Comparison of ENCODE assay signal across 8 cellular contexts in the genomic region with DNA sequence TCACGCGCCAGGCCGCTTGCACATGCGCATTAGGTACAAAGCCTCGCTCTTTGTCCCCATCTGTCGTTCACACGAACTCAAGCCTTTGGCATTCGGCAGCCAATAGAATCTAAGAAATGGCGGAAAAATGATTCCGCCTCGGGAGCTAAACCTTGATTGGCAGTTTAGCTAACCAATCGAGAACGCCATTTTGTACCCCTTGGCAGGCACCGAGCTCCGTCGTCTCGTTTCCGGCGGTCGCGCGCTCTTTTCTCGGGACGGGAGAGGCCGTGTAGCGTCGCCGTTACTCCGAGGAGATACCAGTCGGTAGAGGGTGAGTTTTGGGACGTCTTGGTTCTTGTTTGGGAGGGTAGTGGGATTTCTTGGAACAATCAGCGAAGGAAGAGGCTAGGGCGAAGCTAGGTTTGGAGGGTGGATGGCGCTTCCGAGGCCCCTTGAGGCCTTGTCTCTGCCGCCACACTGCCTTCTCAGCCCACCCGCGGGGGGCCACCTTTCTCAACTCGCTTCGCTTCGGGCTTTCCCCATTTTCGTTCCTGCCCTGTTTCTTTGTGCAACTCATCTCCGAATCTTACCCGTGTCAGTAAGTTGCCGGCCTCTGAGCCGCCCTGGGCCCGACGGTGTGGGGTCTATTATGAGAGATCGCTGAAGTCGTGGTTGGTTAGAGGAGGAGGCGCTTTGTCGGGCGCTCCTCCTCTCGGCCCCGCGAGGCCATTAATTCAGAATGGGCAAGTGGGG. TPM values are rescaled to one million over a fixed set of nuclear protein-coding genes. Genes with fewer than 3 reads are reported as not detected.
DNase-seq lines count a peak whose midpoint lies in the region; ATAC-seq and TF ChIP-seq lines count a peak whose summit lies in the region.

A gene with protein sequence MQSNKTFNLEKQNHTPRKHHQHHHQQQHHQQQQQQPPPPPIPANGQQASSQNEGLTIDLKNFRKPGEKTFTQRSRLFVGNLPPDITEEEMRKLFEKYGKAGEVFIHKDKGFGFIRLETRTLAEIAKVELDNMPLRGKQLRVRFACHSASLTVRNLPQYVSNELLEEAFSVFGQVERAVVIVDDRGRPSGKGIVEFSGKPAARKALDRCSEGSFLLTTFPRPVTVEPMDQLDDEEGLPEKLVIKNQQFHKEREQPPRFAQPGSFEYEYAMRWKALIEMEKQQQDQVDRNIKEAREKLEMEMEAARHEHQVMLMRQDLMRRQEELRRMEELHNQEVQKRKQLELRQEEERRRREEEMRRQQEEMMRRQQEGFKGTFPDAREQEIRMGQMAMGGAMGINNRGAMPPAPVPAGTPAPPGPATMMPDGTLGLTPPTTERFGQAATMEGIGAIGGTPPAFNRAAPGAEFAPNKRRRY (plus strand): TSS at position 227 of the 735 bp plus-strand sequence. CDS start 7,003 bp downstream, outside the sequence.

- H3K23me2 ChIP-seq in H9 (ENCODE audit: insufficient read length, low read depth, low read length, poor library complexity, severe bottlenecking) = no peaks in the 10 kb centered on the region

- H3K9me3 Mint-ChIP-seq in H9 (peaks cover 55 to 64% of the 10 kb centered on the region in 2 experiments), nephron progenitor cell (peaks cover 60% of the 10 kb centered on the region)
- no peaks in the 10 kb centered on the region for H3K9me3 Mint-ChIP-seq in stimulated activated naive CD8-positive, alpha-beta T cell treated with anti-CD3 and anti-CD28 coated beads, Interleukin-15, amount 100 ng/mL, for 72 hours

- H2BK5ac ChIP-seq in H9 (ENCODE audit: insufficient read length, low read length) = peak within 1 kb of the TSS; percentile 93

- H3K4me1 Mint-ChIP-seq in H9 (peaks cover 0 to 21% of the 10 kb centered on the region in 2 experiments; a peak in 3 of 4 replicates), nephron progenitor cell (peaks cover 28% of the 10 kb centered on the region)
- H3K4me1 Mint-ChIP-seq in stimulated activated naive CD8-positive, alpha-beta T cell treated with anti-CD3 and anti-CD28 coated beads, Interleukin-15, amount 100 ng/mL, for 72 hours = peaks cover 2% of the 10 kb centered on the region

- peak within 1 kb of the TSS; percentile 7 for H2BK12ac ChIP-seq in H9 (ENCODE audit: insufficient read length, low read depth, low read length)

- no peaks in the 10 kb centered on the region for H3K4me1 ChIP-seq in H9 (ENCODE audit: insufficient read depth, low read length)
- H3K4me1 ChIP-seq in MM.1S (ENCODE audit: low read length) = peaks cover 5% of the 10 kb centered on the region; the same call in 1 of the 2 replicates

- H3K79me1 ChIP-seq in H9 (ENCODE audit: insufficient read depth, low read depth, low read length, poor library complexity, severe bottlenecking) = no peaks in the 10 kb centered on the region

- H2BK15ac ChIP-seq in H9 (ENCODE audit: low read depth, low read length) = peak within 1 kb of the TSS; percentile 1; the same call in 1 of the 2 replicates

- H3K9me3 ChIP-seq in H9 (ENCODE audit: control insufficient read depth, low read depth, low read length) = peaks cover 36% of the 10 kb centered on the region
- no peaks in the 10 kb centered on the region for H3K9me3 ChIP-seq in MM.1S (replicated peaks; ENCODE audit: insufficient read depth, low read length)

- peak within 1 kb of the TSS; percentile 98 for H3K9ac ChIP-seq in H9 (ENCODE audit: extremely low read depth, insufficient read length, low read length)
- H3K9ac ChIP-seq in MM.1S (ENCODE audit: low read length) = peak within 1 kb of the TSS; percentile 95

- H3F3A ChIP-seq in MM.1S (ENCODE audit: insufficient read depth, low read length) = no peaks in the 10 kb centered on the region

- H3K27me3 Mint-ChIP-seq in H9 (ENCODE audit: low read depth) = no peaks in the 10 kb centered on the region
- peaks cover under 1% of the 10 kb centered on the region for H3K27me3 Mint-ChIP-seq in nephron progenitor cell (ENCODE audit: low read depth, poor library complexity)
- H3K27me3 Mint-ChIP-seq in stimulated activated naive CD8-positive, alpha-beta T cell treated with anti-CD3 and anti-CD28 coated beads, Interleukin-15, amount 100 ng/mL, for 72 hours = no peaks in the 10 kb centered on the region

- H3T11ph ChIP-seq in H9 (ENCODE audit: low read length) = peak within 1 kb of the TSS; percentile 61

- peak within 1 kb of the TSS; percentile 95 for H3K4me3 Mint-ChIP-seq in H9
- peak within 1 kb of the TSS; percentile 98 for H3K4me3 Mint-ChIP-seq in nephron progenitor cell
- H3K4me3 Mint-ChIP-seq in stimulated activated naive CD8-positive, alpha-beta T cell treated with anti-CD3 and anti-CD28 coated beads, Interleukin-15, amount 100 ng/mL, for 72 hours = peak within 1 kb of the TSS; percentile 94 to 99

- H3K36me3 Mint-ChIP-seq in H9 (ENCODE audit: insufficient read depth in 1 of 3, low read depth in 3 of 3) (peaks cover 20 to 44% (median 37%) of the 10 kb centered on the region in 3 experiments), nephron progenitor cell (ENCODE audit: low read depth) (peaks cover 35% of the 10 kb centered on the region)

- no peak within 1 kb of the TSS for H2AK5ac ChIP-seq in H9 (ENCODE audit: insufficient read length, low read length)

- no peak for TF ChIP-seq CTCF in H9 (conservative IDR thresholded peaks at IDR 0.05)
- no peak; the same call in 1 of the 2 replicates for TF ChIP-seq CTCF in MM.1S (IDR thresholded peaks at IDR 0.05; ENCODE audit: low read length)
- no peak for TF ChIP-seq CTCF in nephron progenitor cell (IDR thresholded peaks at IDR 0.05)

- H4K20me1 ChIP-seq in H9 (ENCODE audit: control insufficient read depth, insufficient read depth, insufficient read length) (no peaks in the 10 kb centered on the region), MM.1S (ENCODE audit: insufficient read depth, low read length) (peaks cover 20% of the 10 kb centered on the region; the same call in 1 of the 2 replicates)

- peak within 1 kb of the TSS; percentile 98 for H3K56ac ChIP-seq in H9 (ENCODE audit: insufficient read length, low read depth, low read length)

- H3K9me2 ChIP-seq in MM.1S (replicated peaks; ENCODE audit: insufficient read depth, low read length) = no peaks in the 10 kb centered on the region

- H3K4me2 ChIP-seq in H9 (ENCODE audit: insufficient read depth, insufficient read length, low read length) (peak within 1 kb of the TSS; percentile 58), MM.1S (ENCODE audit: low read depth, low read length) (peak within 1 kb of the TSS; percentile 63)

- peak within 1 kb of the TSS; percentile 99 to 100 (median 100) for H3K27ac Mint-ChIP-seq in H9
- peak within 1 kb of the TSS; percentile 100 for H3K27ac Mint-ChIP-seq in nephron progenitor cell
- peak within 1 kb of the TSS; percentile 99 to 100 for H3K27ac Mint-ChIP-seq in stimulated activated naive CD8-positive, alpha-beta T cell treated with anti-CD3 and anti-CD28 coated beads, Interleukin-15, amount 100 ng/mL, for 72 hours

- no peak within 1 kb of the TSS for H2BK20ac ChIP-seq in H9 (ENCODE audit: low read depth, low read length, poor library complexity, severe bottlenecking)

- H3K23ac ChIP-seq in H9 (ENCODE audit: insufficient read length, low read depth, low read length) = no peak within 1 kb of the TSS

- peak within 1 kb of the TSS; percentile 94 for H3K14ac ChIP-seq in H9 (ENCODE audit: insufficient read depth, low read length)

- DNase-seq in ELR (ENCODE audit: low read depth) (peak; percentile 99), H9 (peak; percentile 93), MM.1S (peak; percentile 99), SIG-M5 (lab: John Stamatoyannopoulos, UW) (peak; percentile 90), activated gamma-delta T cell (lab: John Stamatoyannopoulos, UW) (peak; percentile 61), fibroblast of the conjunctiva (ENCODE audit: low read depth) (peak; percentile 94), nephron progenitor cell (peak; percentile 77)
- DNase-seq in stimulated activated naive CD8-positive, alpha-beta T cell treated with anti-CD3 and anti-CD28 coated beads, Interleukin-15, amount 100 ng/mL, for 72 hours = peak; percentile 82 to 90

- H4K91ac ChIP-seq in H9 (ENCODE audit: insufficient read length, low read depth, low read length) = no peak within 1 kb of the TSS

- peak within 1 kb of the TSS; percentile 77 for H4K8ac ChIP-seq in H9 (replicated peaks; ENCODE audit: insufficient read length, low read depth, low read length)

- peak within 1 kb of the TSS; percentile 95 for H4K5ac ChIP-seq in H9 (ENCODE audit: insufficient read length, low read depth, low read length)

- H2BK120ac ChIP-seq in H9 (ENCODE audit: low read depth, low read length, poor library complexity, severe bottlenecking) = peak within 1 kb of the TSS; percentile 5

- H3K79me2 ChIP-seq in H9 (ENCODE audit: insufficient read depth, low read length) (peaks cover 33% of the 10 kb centered on the region; the same call in 1 of the 2 replicates), MM.1S (ENCODE audit: low read length) (peaks cover 49% of the 10 kb centered on the region)

- peak within 1 kb of the TSS; percentile 94 for H3K18ac ChIP-seq in H9 (ENCODE audit: insufficient read length, low read depth, low read length)

- H3K4me3 ChIP-seq in MM.1S (ENCODE audit: low read length) = peak within 1 kb of the TSS; percentile 74

- peak within 1 kb of the TSS; percentile 8; the same call in 1 of the 2 replicates for H3K4ac ChIP-seq in H9 (ENCODE audit: low read depth, low read length)

- ATAC-seq in stimulated activated naive CD8-positive, alpha-beta T cell treated with anti-CD3 and anti-CD28 coated beads, Interleukin-15, amount 100 ng/mL, for 72 hours = peak; percentile 82

- H3K36me3 ChIP-seq in MM.1S (replicated peaks; ENCODE audit: insufficient read depth, low read length) = 0 out of 2 replicates have a peak, but pooled peaks cover 4% of the 10 kb centered on the region

- WGBS in H9 (ENCODE audit: extremely low coverage, insufficient read length, low lambda C conversion rate) = no CpG with 5 or more reads among the region's 56 CpGs

- peak within 1 kb of the TSS; percentile 86 for H3K27ac ChIP-seq in H9 (ENCODE audit: insufficient read length, low read depth, low read length)
- peak within 1 kb of the TSS; percentile 81 for H3K27ac ChIP-seq in MM.1S (ENCODE audit: low read length)

- H3K27me3 ChIP-seq in H9 (ENCODE audit: insufficient read depth, low read length) (no peaks in the 10 kb centered on the region), MM.1S (replicated peaks; ENCODE audit: insufficient read depth, low read length) (no peaks in the 10 kb centered on the region)

- no peak within 1 kb of the TSS for H2AFZ ChIP-seq in H9 (ENCODE audit: low read length)
- peak within 1 kb of the TSS; percentile 71 for H2AFZ ChIP-seq in MM.1S (ENCODE audit: low read length)

RNA-seq across cellular contexts. Expression of the gene that starts here (rescaled TPM):
- total RNA-seq in H9 (2021) = 703 and 707 TPM in 2 replicates

Comparison
In these comparisons a context has a peak if more than half of its experiments do, and no peak if none do; other contexts are left out.
1. Peak in every context shown above with its lines: DNase-seq, ATAC-seq, H3K4me3 ChIP-seq and H3K27ac ChIP-seq.